ENCODE assay signal across 8 cellular contexts in the genomic region with DNA sequence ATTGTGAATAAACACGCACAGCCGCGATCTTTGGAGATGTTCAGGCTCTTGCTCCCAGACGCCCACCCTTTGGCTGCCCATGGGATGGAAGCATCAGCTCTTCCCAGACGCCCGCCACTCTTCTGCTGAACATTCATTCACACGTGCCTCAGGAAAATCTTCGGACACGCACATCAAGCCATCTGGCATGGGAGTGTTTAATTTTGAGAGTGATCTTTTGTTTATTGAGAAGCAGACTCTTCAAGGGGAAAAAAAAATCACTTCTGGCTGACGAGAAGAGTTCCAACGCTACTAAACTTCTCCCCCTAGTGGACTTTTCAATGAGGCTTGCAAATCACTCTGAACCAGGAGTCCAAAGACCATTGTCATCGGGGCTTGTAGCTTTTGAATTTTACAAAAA.
DNase-seq lines count a peak whose midpoint lies in the region; TF ChIP-seq lines count a peak whose summit lies in the region.

No MANE protein-coding gene starts in this region.

- H3K4me3 ChIP-seq in DOHH2 (ENCODE audit: low read length) (no peak overlapping the region), astrocyte of the spinal cord (ENCODE audit: low read depth, low read length) (no peak overlapping the region)

- H4K20me1 ChIP-seq in DOHH2 (ENCODE audit: control insufficient read depth, insufficient read depth, low read depth, low read length): no peaks in the 10 kb centered on the region

- no peaks in the 10 kb centered on the region for H3K36me3 Mint-ChIP-seq in activated CD4-positive, alpha-beta memory T cell treated with anti-CD3 and anti-CD28 coated beads for 36 hours

- peaks cover 6% of the 10 kb centered on the region for H3K9me3 Mint-ChIP-seq in activated CD4-positive, alpha-beta memory T cell treated with anti-CD3 and anti-CD28 coated beads for 36 hours

- H3K9me2 ChIP-seq in DOHH2 (replicated peaks; ENCODE audit: control insufficient read depth, low read length): no peaks in the 10 kb centered on the region

- in situ Hi-C loops in astrocyte of the spinal cord (cut with HindIII; ENCODE audit: low sequenced_read_pairs): no loop called here

- H3K4me2 ChIP-seq in DOHH2 (ENCODE audit: low read length): no peak overlapping the region

- no peaks in the 10 kb centered on the region for H3K4me1 ChIP-seq in DOHH2 (ENCODE audit: control insufficient read depth, low read length)

- H3F3A ChIP-seq in DOHH2 (ENCODE audit: control insufficient read depth, insufficient read depth): no peaks in the 10 kb centered on the region

- TF ChIP-seq CTCF in DOHH2 (IDR thresholded peaks at IDR 0.05; ENCODE audit: low read depth, low read length, poor library complexity, severe bottlenecking) (peak; percentile 34), astrocyte of the spinal cord (IDR thresholded peaks at IDR 0.05; ENCODE audit: low read depth, low read length) (peak; percentile 82)

- H3K4me1 Mint-ChIP-seq in activated CD4-positive, alpha-beta memory T cell treated with anti-CD3 and anti-CD28 coated beads for 36 hours (ENCODE audit: low read depth): no peaks in the 10 kb centered on the region

- peaks cover 17% of the 10 kb centered on the region for H3K27me3 Mint-ChIP-seq in activated CD4-positive, alpha-beta memory T cell treated with anti-CD3 and anti-CD28 coated beads for 36 hours

- no peak overlapping the region for H3K27ac ChIP-seq in DOHH2 (ENCODE audit: low read depth, low read length)

- CTCF ChIA-PET in activated CD4-positive, alpha-beta memory T cell treated with anti-CD3 and anti-CD28 coated beads for 36 hours (lab: Charles Lee): interaction anchor here (2.0 kb wide), 1 partner anchor 12 kb away, joined by 4 read pairs; no protein-coding TSS in a partner anchor

- H3K9me3 ChIP-seq in DOHH2 (ENCODE audit: control insufficient read depth, insufficient read depth, low read length): no peaks in the 10 kb centered on the region

- POLR2A ChIA-PET in activated CD4-positive, alpha-beta memory T cell treated with anti-CD3 and anti-CD28 coated beads for 36 hours (lab: Charles Lee): no interaction called here

- intact Hi-C loops in activated CD4-positive, alpha-beta memory T cell treated with anti-CD3 and anti-CD28 coated beads for 36 hours (cut with micrococcal nuclease): no loop called here

- H3K4me3 Mint-ChIP-seq in activated CD4-positive, alpha-beta memory T cell treated with anti-CD3 and anti-CD28 coated beads for 36 hours: no peak overlapping the region

- no peaks in the 10 kb centered on the region for H3K79me2 ChIP-seq in DOHH2 (ENCODE audit: control insufficient read depth, low read length)

- H3K27me3 ChIP-seq in DOHH2 (ENCODE audit: control insufficient read depth, low read length): no peaks in the 10 kb centered on the region

- DNase-seq in NCI-H146 (lab: John Stamatoyannopoulos, UW) (peak; percentile 40), astrocyte of the spinal cord (ENCODE audit: low read depth, low spot score) (peak; percentile 60), lung microvascular endothelial cell (ENCODE audit: low read depth in 2 of 2) (peak; percentile 85 to 86), HUDEP-2 (lab: John Stamatoyannopoulos, UW; ENCODE audit: unreplicated experiment in 76 of 76) (no peak)
- no peak for DNase-seq in activated CD4-positive, alpha-beta T cell treated with anti-CD3 and anti-CD28 coated beads for 4 hours
- no peak for DNase-seq in stimulated activated CD4-positive, alpha-beta T cell treated with anti-CD3 and anti-CD28 coated beads, Interleukin-4, amount 100 ng/mL, for 4 hours
- no peak for DNase-seq in activated CD4-positive, alpha-beta memory T cell treated with anti-CD3 and anti-CD28 coated beads for 36 hours

- no peak overlapping the region for H3K27ac Mint-ChIP-seq in activated CD4-positive, alpha-beta memory T cell treated with anti-CD3 and anti-CD28 coated beads for 36 hours

- H3K36me3 ChIP-seq in DOHH2 (ENCODE audit: control insufficient read depth, low read length): no peaks in the 10 kb centered on the region

Comparison
In these comparisons a context has a peak if more than half of its experiments do, and no peak if none do; other contexts are left out.
1. DNase-seq: peak in NCI-H146 (single experiment), astrocyte of the spinal cord (single experiment) and lung microvascular endothelial cell (2 of 2); none in activated CD4-positive, alpha-beta T cell treated with anti-CD3 and anti-CD28 coated beads for 4 hours (0 of 2), HUDEP-2 (0 of 76), stimulated activated CD4-positive, alpha-beta T cell treated with anti-CD3 and anti-CD28 coated beads, Interleukin-4, amount 100 ng/mL, for 4 hours (0 of 2) and activated CD4-positive, alpha-beta memory T cell treated with anti-CD3 and anti-CD28 coated beads for 36 hours (single experiment).